ENCODE assay signal across 14 cellular contexts in genomic region chr18:8681196-8681595, GRCh38. TPM values are rescaled to one million over a fixed set of nuclear protein-coding genes. Genes with fewer than 3 reads are reported as not detected.
A peak's percentile ranks its signal among the peaks of the same experiment; 100 is the strongest.
DNase-seq lines count a peak whose midpoint lies in the region; ATAC-seq, FAIRE-seq and TF ChIP-seq lines count a peak whose summit lies in the region.
"Had no signal": no experiment of that assay in that cellular context is flagged by ENCODE, and none has a peak within 500 bp of the region (broad histone marks: within the 10 kb centered on the region; RNA-seq: fewer than 3 reads in every experiment).

No MANE protein-coding gene starts in this region.

- RAD21 ChIA-PET in GM12878 (lab: Charles Lee; ENCODE audit: unreplicated experiment) = interaction anchor here (1.1 kb wide), 1 partner anchor 16 kb away, joined by 4 read pairs; no protein-coding TSS in a partner anchor

- H3K27ac ChIP-seq in GM12878 (ENCODE audit: control insufficient read depth, insufficient read depth) (no peak overlapping the region), stomach (no peak overlapping the region)
- H3K27ac ChIP-seq: C4-2B, GM23248 had no signal

- H3K9ac ChIP-seq in GM12878 (ENCODE audit: control insufficient read depth, insufficient read depth, low read length) = no peak overlapping the region
- H3K9ac ChIP-seq: GM23248 had no signal

- TF ChIP-seq RAD21 in GM12878 (IDR thresholded peaks at IDR 0.05; ENCODE audit: insufficient read depth, low read depth, low read length) = no peak

- H3K4me1 ChIP-seq in GM12878 (ENCODE audit: control insufficient read depth, insufficient read depth, low read length) (no peaks in the 10 kb centered on the region), stomach (no peaks in the 10 kb centered on the region)

- no peaks in the 10 kb centered on the region for H3K79me2 ChIP-seq in GM12878 (ENCODE audit: control insufficient read depth, insufficient read depth, low read length)

- SMC1A ChIA-PET in GM12878 (lab: Charles Lee; ENCODE audit: uncharacterized antibody, unreplicated experiment) = interaction anchor here (0.6 to 1.6 kb wide), 3 partner anchors 9 to 66 kb away, joined by 3 to 8 read pairs (median 3); no protein-coding TSS in a partner anchor

- TF ChIP-seq CTCF in GM12878 (IDR thresholded peaks at IDR 0.05 in 2 of 3, conservative IDR thresholded peaks at IDR 0.05 in 1 of 3; ENCODE audit: control insufficient read depth in 2 of 3, extremely low read depth in 1 of 3, insufficient read depth in 1 of 3, low read depth in 3 of 3, low read length in 3 of 3) = no peak
- no peak for TF ChIP-seq CTCF in stomach (IDR thresholded peaks at IDR 0.05)

- peak; percentile 20 for DNase-seq in activated CD8-positive, alpha-beta memory T cell treated with anti-CD3 and anti-CD28 coated beads, Interleukin-2, amount 50 U/mL, for 48 hours
- DNase-seq in activated CD8-positive, alpha-beta memory T cell treated with anti-CD3 and anti-CD28 coated beads, Interleukin-2, amount 50 U/mL, for 4 hours = no peak
- DNase-seq in GM12878 (ENCODE audit: low read depth, low spot score) (no peak), ureter (ENCODE audit: low spot score) (peak; percentile 32), AG08396 (ENCODE audit: low spot score) (no peak), stomach (no peak)
- DNase-seq: EL, GM23248, NCI-H1092 treated with DMSO at 0.1 percent for 48 hours, NCI-H1694 had no signal

- H3K4me2 ChIP-seq in GM12878 (ENCODE audit: control insufficient read depth, insufficient read depth) = peak overlapping the region; percentile 27; the same call in 1 of the 2 replicates

- no peak for TF ChIP-seq POLR2A in GM12878 (IDR thresholded peaks at IDR 0.05; ENCODE audit: low read depth, low read length)
- TF ChIP-seq POLR2A in stomach (IDR thresholded peaks at IDR 0.05) = no peak

- in situ Hi-C loops in GM12878 (cut with MboI) = no loop called here

- peak; percentile 70 for ATAC-seq in HG02885 (IDR thresholded peaks at IDR 0.05; ENCODE audit: poor library complexity, unreplicated experiment)
- ATAC-seq in GM12878 = peak; percentile 84
- ATAC-seq in HG03175 (IDR thresholded peaks at IDR 0.05; ENCODE audit: unreplicated experiment) = no peak

- TF ChIP-seq EP300 in GM12878 (IDR thresholded peaks at IDR 0.05; ENCODE audit: borderline replicate concordance in 1 of 2, control insufficient read depth in 1 of 2, low read depth in 2 of 2, low read length in 2 of 2) (no peak), stomach (IDR thresholded peaks at IDR 0.05) (no peak)

- CTCF ChIA-PET in GM12878 (lab: Yijun Ruan, JAX) = no interaction called here

- H3K4me3 ChIP-seq in GM12878 (no peak overlapping the region), stomach (no peak overlapping the region)
- H3K4me3 ChIP-seq: GM23248 had no signal

- WGBS in GM12878 (ENCODE audit: insufficient coverage, insufficient replicate concordance, low lambda C conversion rate, missing lambda C conversion rate) = 44% methylated on average over 4 of the region's 4 CpGs
- WGBS in stomach, 5 donors = 87 to 93% (median 91%) methylated on average over 4 of the region's 4 CpGs

- H3K27me3 ChIP-seq in GM12878 (replicated peaks in 1 of 2; ENCODE audit: control insufficient read depth in 2 of 2, insufficient read depth in 2 of 2, low read length in 1 of 2) (no peaks in the 10 kb centered on the region; a peak in 1 of 4 replicates), stomach (no peaks in the 10 kb centered on the region)

- no peaks in the 10 kb centered on the region for H3K9me3 ChIP-seq in GM12878 (replicated peaks; ENCODE audit: control insufficient read depth, insufficient read depth, low read length)
- H3K9me3 ChIP-seq in stomach = no peaks in the 10 kb centered on the region

- POLR2A ChIA-PET in GM12878 (lab: Charles Lee) = no interaction called here

- H2AFZ ChIP-seq in GM12878 (ENCODE audit: control insufficient read depth, low read depth, low read length) = peak overlapping the region; percentile 56
- H2AFZ ChIP-seq: GM23248 had no signal

- BruUV-seq in GM12878 (replicated peaks; lab: Mats Ljungman, UMichigan) = no TSS peak

- H4K20me1 ChIP-seq in GM12878 (ENCODE audit: control insufficient read depth, insufficient read depth) = no peaks in the 10 kb centered on the region

- no peak for FAIRE-seq in GM12878 (lab: Jason Lieb, UNC)
- FAIRE-seq: GM19239 had no signal

- intact Hi-C loops in GM12878 (cut with micrococcal nuclease; ENCODE audit: unreplicated experiment) = no loop called here
- intact Hi-C loops in stomach (cut with DNase I; ENCODE audit: low total_unique reads) = no loop called here

- H3K36me3 ChIP-seq in GM12878 (ENCODE audit: control insufficient read depth in 2 of 2, insufficient read depth in 2 of 2, low read length in 1 of 2) (no peaks in the 10 kb centered on the region), stomach (no peaks in the 10 kb centered on the region)

TF ChIP-seq in GM12878, 131 proteins besides CTCF, POLR2A, EP300 and RAD21:
- TF ChIP-seq YBX1 (IDR thresholded peaks at IDR 0.05) (no peak), ATF3 (IDR thresholded peaks at IDR 0.05; ENCODE audit: borderline replicate concordance, extremely low read depth, low read depth, low read length) (no peak), NRF1 (conservative IDR thresholded peaks at IDR 0.05; ENCODE audit: low read depth, low read length) (no peak), FOS (IDR thresholded peaks at IDR 0.05; ENCODE audit: borderline replicate concordance, extremely low read depth, insufficient read length) (no peak), GATAD2B (conservative IDR thresholded peaks at IDR 0.05; ENCODE audit: low read depth) (no peak), MYB (IDR thresholded peaks at IDR 0.05; ENCODE audit: borderline replicate concordance, low read depth, low read length) (no peak), SPI1 (IDR thresholded peaks at IDR 0.05; ENCODE audit: borderline replicate concordance, insufficient read depth, low read depth, low read length) (no peak), EGR1 (IDR thresholded peaks at IDR 0.05; ENCODE audit: borderline replicate concordance in 1 of 2, low read depth in 2 of 2, low read length in 2 of 2) (no peak), HCFC1 (IDR thresholded peaks at IDR 0.05; ENCODE audit: low read length) (no peak), JUND (IDR thresholded peaks at IDR 0.05; ENCODE audit: low read depth, low read length) (no peak), RAD51 (IDR thresholded peaks at IDR 0.05) (no peak), MYC (IDR thresholded peaks at IDR 0.05; ENCODE audit: insufficient read depth, insufficient read length, insufficient replicate concordance, low read length, severe bottlenecking) (no peak), ZNF274 (IDR thresholded peaks at IDR 0.05; ENCODE audit: insufficient read depth, insufficient read length) (no peak), BCL3 (IDR thresholded peaks at IDR 0.05; ENCODE audit: borderline replicate concordance, insufficient read depth, low read depth, low read length, poor library complexity, severe bottlenecking) (no peak), PBX3 (IDR thresholded peaks at IDR 0.05; ENCODE audit: insufficient replicate concordance, low read depth, low read length) (no peak)

RNA-seq across cellular contexts. Expression of gene MTCL1, which starts 24.2 kb away (rescaled TPM):
- total RNA-seq in GM12878 (2013; cell fraction: nucleolus; rRNA removed) = 0.23 TPM in 1 of 2 replicates, not detected in the other
- total RNA-seq in GM12878 (2014; rRNA removed) = 0.05 and 0.23 TPM in 2 replicates
- total RNA-seq in GM12878 (2014; rRNA removed; fragmentation: Illumina TruSeq; extraction: Trizol) = 0.04 and 0.23 TPM in 2 replicates
- 0.29 and 0.36 TPM in 2 replicates for total RNA-seq in GM12878 (2021)
- polyA plus RNA-seq in GM12878 (2011; ENCODE audit: low read depth) = not detected
- polyA plus RNA-seq in GM12878 (2011; rRNA removed) = 0.14 TPM in 1 of 2 replicates, not detected in the other
- 0.02 TPM in 1 of 2 replicates, not detected in the other for polyA plus RNA-seq in GM12878 (2011; cell fraction: cytosol; rRNA removed)
- 0.06 and 0.13 TPM in 2 replicates for polyA plus RNA-seq in GM12878 (2011; cell fraction: nucleus; rRNA removed)
- 0.08 and 0.26 TPM in 2 replicates for polyA plus RNA-seq in GM12878 (2012)
- 0.03 TPM in 1 of 2 replicates, not detected in the other for polyA plus RNA-seq in GM12878 (2014; fragmentation: Illumina TruSeq; extraction: Trizol)
- polyA plus RNA-seq in GM12878 (2014; fragmentation: Nextera tagmentation; extraction: Ambion mirVana) = not detected
- polyA plus RNA-seq in GM12878 (2014; rRNA removed) = 0.13 TPM in 1 of 2 replicates, not detected in the other
- polyA plus RNA-seq in GM12878 (2016; fragmentation: Nextera tagmentation; extraction: Ambion mirVana) = not detected
- polyA minus RNA-seq in GM12878 (2011; rRNA and poly(A)+ RNA removed) = not detected in 2 replicates
- polyA minus RNA-seq in GM12878 (2011; cell fraction: cytosol; rRNA and poly(A)+ RNA removed) = 0.62 and 0.67 TPM in 2 replicates
- 0.10 and 0.12 TPM in 2 replicates for polyA minus RNA-seq in GM12878 (2011; cell fraction: nucleus; rRNA and poly(A)+ RNA removed)
- total RNA-seq in ureter = 150 TPM
- total RNA-seq in stomach = 100 to 1,000 TPM in 1 of 5 donors, 10 to 100 TPM in 4; 13.6 to 225 (median 37.7) TPM
- 1 to 10 TPM; 2.3 to 9.5 (median 5.5) TPM for polyA plus RNA-seq in stomach

Comparison
In these comparisons a context has a peak if more than half of its experiments do, and no peak if none do; other contexts are left out.
1. DNase-seq: peak in activated CD8-positive, alpha-beta memory T cell treated with anti-CD3 and anti-CD28 coated beads, Interleukin-2, amount 50 U/mL, for 48 hours (single experiment) and ureter (single experiment); none in activated CD8-positive, alpha-beta memory T cell treated with anti-CD3 and anti-CD28 coated beads, Interleukin-2, amount 50 U/mL, for 4 hours (single experiment), GM12878 (single experiment), AG08396 (single experiment) and stomach (single experiment).
2. RNA of gene MTCL1, which starts 24.2 kb away (total RNA-seq): 150 TPM in ureter (single experiment) and 13.6 to 225 TPM in stomach; 0.04 to 0.36 TPM in GM12878; every median in the first group is over 4 times any median in the second.